In the genomic region with DNA sequence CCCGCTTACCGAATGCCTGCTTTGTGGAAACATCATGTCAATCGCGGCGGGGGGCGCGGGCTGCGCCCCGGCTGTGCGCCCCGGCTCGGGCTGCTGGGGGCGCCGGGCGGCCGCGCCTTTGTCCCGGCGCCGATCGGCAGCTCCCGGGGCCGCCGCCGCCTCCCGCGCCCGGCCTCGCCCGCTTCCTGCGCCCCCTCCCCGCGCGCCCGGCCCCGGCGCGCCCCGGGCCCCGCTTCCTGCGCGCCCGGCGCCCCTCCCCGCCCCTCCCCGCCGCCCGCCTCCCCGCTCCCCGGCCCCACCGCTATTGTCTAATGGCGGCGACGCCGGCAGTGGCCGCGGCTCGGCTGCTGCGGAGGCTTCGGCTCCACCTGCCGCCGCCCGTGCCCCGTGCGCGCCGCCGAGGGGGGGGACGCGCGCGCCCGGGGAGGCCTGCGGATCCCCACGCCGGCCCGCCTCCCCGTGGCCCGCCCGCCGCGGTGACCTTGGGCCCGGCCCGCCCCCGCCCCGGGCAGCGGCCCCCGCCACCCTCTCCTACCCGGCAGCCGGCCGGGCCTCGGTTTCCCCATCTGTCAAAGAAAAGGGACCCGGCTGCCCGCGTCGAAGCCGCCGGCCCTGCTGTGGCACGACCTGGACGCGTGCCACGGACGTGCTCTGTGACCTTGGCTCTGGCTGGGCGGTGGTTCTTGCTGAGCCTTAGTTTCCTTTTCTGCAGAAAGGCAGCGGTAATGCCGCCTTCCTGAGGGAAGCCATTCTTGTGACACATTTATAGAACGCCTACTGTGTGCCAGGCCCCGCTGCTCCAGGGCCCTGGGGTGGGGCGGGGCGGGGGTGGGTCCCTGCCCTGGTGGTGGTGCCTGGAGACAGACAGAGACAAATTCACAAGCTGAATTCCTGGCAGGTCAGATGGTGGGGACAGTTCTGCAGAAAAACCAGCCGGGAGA, we compare ENCODE assay signal across 8 cellular contexts. TPM values are rescaled to one million over a fixed set of nuclear protein-coding genes. Genes with fewer than 3 reads are reported as not detected.
A peak's percentile ranks its signal among the peaks of the same experiment; 100 is the strongest.
DNase-seq lines count a peak whose midpoint lies in the region; ATAC-seq and TF ChIP-seq lines count a peak whose summit lies in the region.

A gene with protein sequence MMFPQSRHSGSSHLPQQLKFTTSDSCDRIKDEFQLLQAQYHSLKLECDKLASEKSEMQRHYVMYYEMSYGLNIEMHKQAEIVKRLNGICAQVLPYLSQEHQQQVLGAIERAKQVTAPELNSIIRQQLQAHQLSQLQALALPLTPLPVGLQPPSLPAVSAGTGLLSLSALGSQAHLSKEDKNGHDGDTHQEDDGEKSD (minus strand): TSS at position 331 of the 941 bp plus-strand sequence. CDS start 295 bp downstream, at position 36.

- DNase-seq in NCI-H146 treated with DMSO at 0.1 percent for 48 hours (lab: John Stamatoyannopoulos, UW; ENCODE audit: unreplicated experiment): peak; percentile 11
- peak; percentile 74 for DNase-seq in activated CD4-positive, alpha-beta T cell treated with anti-CD3 and anti-CD28 coated beads, Interleukin-2, amount 10 ng/mL, durations not matched to agents 7 days and 5 days
- peak; percentile 70 for DNase-seq in dermis blood vessel endothelial cell
- DNase-seq in lower leg skin (ENCODE audit: low spot score in 2 of 2): peak in 1 of 2 donors; percentile 89
- DNase-seq in stimulated activated CD4-positive, alpha-beta T cell treated with anti-CD3 and anti-CD28 coated beads, Interleukin-4, amount 100 ng/mL, for 48 hours (ENCODE audit: low read depth in 2 of 2): peak; percentile 51 to 63

- POLR2A ChIA-PET in activated CD4-positive, alpha-beta T cell treated with anti-CD3 and anti-CD28 coated beads, Interleukin-2, amount 10 ng/mL, durations not matched to agents 7 days and 5 days (lab: Charles Lee): no interaction called here

- CTCF ChIA-PET in activated CD4-positive, alpha-beta T cell treated with anti-CD3 and anti-CD28 coated beads, Interleukin-2, amount 10 ng/mL, durations not matched to agents 7 days and 5 days (lab: Charles Lee): interaction anchor here (3.0 kb wide), 1 partner anchor 13 kb away, joined by 8 read pairs; no protein-coding TSS in a partner anchor

- H3K36me3 Mint-ChIP-seq in activated CD4-positive, alpha-beta T cell treated with anti-CD3 and anti-CD28 coated beads, Interleukin-2, amount 10 ng/mL, durations not matched to agents 7 days and 5 days (ENCODE audit: low read depth): peaks cover 33% of the 10 kb centered on the region

- no peak for ATAC-seq in HG02973 (IDR thresholded peaks at IDR 0.05; ENCODE audit: unreplicated experiment)
- no peak for ATAC-seq in GM18867 (IDR thresholded peaks at IDR 0.05; ENCODE audit: unreplicated experiment)

- peak within 1 kb of the TSS; percentile 64 for H3K4me3 ChIP-seq in lower leg skin (ENCODE audit: low read depth, poor library complexity, severe bottlenecking)

- no peaks in the 10 kb centered on the region for H3K27me3 Mint-ChIP-seq in activated CD4-positive, alpha-beta T cell treated with anti-CD3 and anti-CD28 coated beads, Interleukin-2, amount 10 ng/mL, durations not matched to agents 7 days and 5 days

- 1 to 6% methylated on average over 6 to 19 of the region's 111 CpGs for WGBS in lower leg skin, 2 donors

- TF ChIP-seq CTCF in lower leg skin (IDR thresholded peaks at IDR 0.05): no peak

- H3K4me3 Mint-ChIP-seq in activated CD4-positive, alpha-beta T cell treated with anti-CD3 and anti-CD28 coated beads, Interleukin-2, amount 10 ng/mL, durations not matched to agents 7 days and 5 days: peak within 1 kb of the TSS; percentile 90

- H3K9me3 Mint-ChIP-seq in activated CD4-positive, alpha-beta T cell treated with anti-CD3 and anti-CD28 coated beads, Interleukin-2, amount 10 ng/mL, durations not matched to agents 7 days and 5 days: no peaks in the 10 kb centered on the region

- H3K27ac Mint-ChIP-seq in activated CD4-positive, alpha-beta T cell treated with anti-CD3 and anti-CD28 coated beads, Interleukin-2, amount 10 ng/mL, durations not matched to agents 7 days and 5 days: peak within 1 kb of the TSS; percentile 98

- TF ChIP-seq POLR2A in GM18526 (IDR thresholded peaks at IDR 0.05; ENCODE audit: extremely low read depth, insufficient read length) (peak; percentile 38), lower leg skin (IDR thresholded peaks at IDR 0.05) (no peak)

- H3K4me1 Mint-ChIP-seq in activated CD4-positive, alpha-beta T cell treated with anti-CD3 and anti-CD28 coated beads, Interleukin-2, amount 10 ng/mL, durations not matched to agents 7 days and 5 days: peaks cover 46% of the 10 kb centered on the region

- intact Hi-C loops in lower leg skin (cut with DNase I; ENCODE audit: low total_unique reads): no loop called here

RNA-seq across cellular contexts. Expression of the gene that starts here (rescaled TPM):
- 100 to 1,000 TPM; 837 to 960 TPM for total RNA-seq in activated CD4-positive, alpha-beta T cell treated with anti-CD3 and anti-CD28 coated beads, Interleukin-2, amount 10 ng/mL, durations not matched to agents 7 days and 5 days
- total RNA-seq in dermis blood vessel endothelial cell (81.7 and 147 TPM in 2 replicates), lower leg skin (100 to 1,000 TPM; 329 to 533 (median 387) TPM)
